8 cellular contexts compared by ENCODE assay signal in the genomic region with DNA sequence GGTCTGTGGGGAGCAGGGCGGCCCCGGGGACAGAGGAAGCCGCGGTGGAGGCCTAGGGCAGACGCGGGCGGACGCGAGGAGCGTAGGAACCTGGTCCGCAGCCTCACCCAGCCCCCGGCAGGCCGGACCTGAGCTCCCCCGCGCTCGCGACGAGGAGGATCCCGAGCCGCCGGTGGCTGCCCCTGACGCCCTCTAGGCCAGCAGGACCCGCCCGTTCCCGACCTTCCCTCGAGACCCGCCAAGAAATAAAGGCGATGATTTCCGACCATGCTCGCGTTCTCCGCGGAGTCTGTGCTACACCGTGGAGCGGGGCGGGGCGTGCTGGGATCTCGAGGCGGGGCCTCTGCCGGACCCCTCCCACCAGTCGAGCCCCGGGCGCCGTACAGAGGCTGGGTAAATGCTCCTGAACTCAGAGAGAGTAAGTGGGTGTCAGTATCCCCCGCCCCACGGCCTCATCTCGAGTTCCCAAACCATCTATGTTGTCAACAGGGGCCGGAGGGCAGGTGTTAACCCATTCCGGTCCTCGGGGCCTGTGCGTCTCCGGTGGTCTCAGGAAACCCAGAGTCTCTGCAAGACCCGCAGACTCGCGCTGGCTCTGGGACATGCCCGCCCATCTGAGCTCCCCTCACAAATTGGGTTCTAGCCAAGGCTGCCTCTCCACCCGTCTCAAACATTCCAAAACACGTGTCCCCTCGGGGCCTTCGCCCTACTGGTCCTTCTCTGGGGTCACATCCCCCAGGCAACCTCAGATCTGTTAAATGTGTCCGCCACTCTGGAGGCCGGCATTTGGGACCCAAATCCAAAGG. TPM values are rescaled to one million over a fixed set of nuclear protein-coding genes. Genes with fewer than 3 reads are reported as not detected.
A peak's percentile ranks its signal among the peaks of the same experiment; 100 is the strongest.
DNase-seq lines count a peak whose midpoint lies in the region; ATAC-seq and TF ChIP-seq lines count a peak whose summit lies in the region.

No MANE protein-coding gene starts in this region.

- no peaks in the 10 kb centered on the region for H3K9me3 ChIP-seq in RWPE2 (ENCODE audit: severe bottlenecking)
- no peaks in the 10 kb centered on the region for H3K9me3 ChIP-seq in left ventricle myocardium inferior (replicated peaks)

- TF ChIP-seq CTCF in RWPE2 (IDR thresholded peaks at IDR 0.05; ENCODE audit: poor library complexity, severe bottlenecking) (no peak), left ventricle myocardium inferior (IDR thresholded peaks at IDR 0.05; ENCODE audit: borderline replicate concordance) (no peak)

- H3K36me3 ChIP-seq in RWPE2 (ENCODE audit: low read depth): no peaks in the 10 kb centered on the region
- no peaks in the 10 kb centered on the region for H3K36me3 ChIP-seq in left ventricle myocardium inferior

- ATAC-seq in GM19463 (IDR thresholded peaks at IDR 0.05; ENCODE audit: unreplicated experiment) (peak; percentile 70), RWPE2 (ENCODE audit: low read depth) (peak; percentile 68)

- H3K27ac ChIP-seq in RWPE2 (ENCODE audit: poor library complexity, severe bottlenecking) (peak overlapping the region; percentile 77), left ventricle myocardium inferior (replicated peaks) (peak overlapping the region; percentile 69)

- H3K4me3 ChIP-seq in RWPE2 (ENCODE audit: severe bottlenecking): peak overlapping the region; percentile 60
- peak overlapping the region; percentile 77 for H3K4me3 ChIP-seq in left ventricle myocardium inferior
- H3K4me3 ChIP-seq in skeletal muscle cell (ENCODE audit: low read depth, low read length): peak overlapping the region; percentile 51

- intact Hi-C loops in left ventricle myocardium inferior (cut with micrococcal nuclease): no loop called here

- H3K27me3 ChIP-seq in RWPE2 (ENCODE audit: insufficient read depth, poor library complexity, severe bottlenecking): no peaks in the 10 kb centered on the region
- peaks cover 23% of the 10 kb centered on the region for H3K27me3 ChIP-seq in left ventricle myocardium inferior (ENCODE audit: low read depth)

- H3K4me1 ChIP-seq in RWPE2 (ENCODE audit: insufficient read depth, poor library complexity, severe bottlenecking) (peaks cover 12% of the 10 kb centered on the region), left ventricle myocardium inferior (peaks cover 22% of the 10 kb centered on the region)

- DNase-seq in COLO668 (lab: John Stamatoyannopoulos, UW; ENCODE audit: unreplicated experiment) (peak; percentile 77), HK-2 (ENCODE audit: unreplicated experiment) (peak; percentile 76), RWPE2 (ENCODE audit: low spot score) (peak; percentile 79), left ventricle myocardium inferior (peak; percentile 57), skeletal muscle cell (ENCODE audit: low read depth) (no peak), hepatic stellate cell (ENCODE audit: low spot score) (no peak)
- peak; percentile 74 for DNase-seq in activated naive CD4-positive, alpha-beta T cell treated with Interleukin-2 at 50 U/mL for 16 hours

RNA-seq across cellular contexts. Expression of gene SYCE1L, which starts 13.7 kb away (rescaled TPM):
- total RNA-seq in left ventricle myocardium inferior: 0.66 TPM

RNA-seq across cellular contexts. Expression of gene MON1B, which starts 21.9 kb away (rescaled TPM):
- 16.8 TPM for total RNA-seq in left ventricle myocardium inferior

Comparison
In these comparisons a context has a peak if more than half of its experiments do, and no peak if none do; other contexts are left out.
1. DNase-seq: peak in COLO668 (single experiment), HK-2 (single experiment), RWPE2 (single experiment), activated naive CD4-positive, alpha-beta T cell treated with Interleukin-2 at 50 U/mL for 16 hours (single experiment) and left ventricle myocardium inferior (single experiment); none in skeletal muscle cell (single experiment) and hepatic stellate cell (single experiment).
2. Peak in every context shown above with its lines, with median percentiles within 50 percentile points of each other: H3K4me3 ChIP-seq.